8 cellular contexts compared by ENCODE assay signal in genomic region chr6:97282238-97282725, GRCh38. TPM values are rescaled to one million over a fixed set of nuclear protein-coding genes. Genes with fewer than 3 reads are reported as not detected.
DNase-seq lines count a peak whose midpoint lies in the region; ATAC-seq and TF ChIP-seq lines count a peak whose summit lies in the region.

No MANE protein-coding gene starts in this region.

- peaks cover 15% of the 10 kb centered on the region for H3K36me3 Mint-ChIP-seq in effector memory CD8-positive, alpha-beta T cell (ENCODE audit: insufficient read depth)
- no peaks in the 10 kb centered on the region for H3K36me3 Mint-ChIP-seq in natural killer cell

- 0 out of 2 replicates have a peak, but pooled peaks cover 15% of the 10 kb centered on the region for H3K4me1 ChIP-seq in PC-3 (ENCODE audit: insufficient read depth, low read length)

- CTCF ChIA-PET in HEK293T (lab: Yijun Ruan, JAX) (no interaction called here), PC-3 (lab: Charles Lee) (interaction anchor here (0.6 kb wide), 2 partner anchors 68 to 141 kb away, joined by 7 to 9 read pairs; no protein-coding TSS in a partner anchor)

- H3K4me1 Mint-ChIP-seq in effector memory CD8-positive, alpha-beta T cell (ENCODE audit: low read depth in 2 of 2): peaks cover 9 to 10% of the 10 kb centered on the region in 2 donors
- peaks cover 17 to 24% of the 10 kb centered on the region in 2 donors for H3K4me1 Mint-ChIP-seq in natural killer cell

- no peaks in the 10 kb centered on the region for H3K9me2 ChIP-seq in PC-3 (replicated peaks; ENCODE audit: low read length)

- peaks cover 26% of the 10 kb centered on the region for H3K79me2 ChIP-seq in PC-3 (ENCODE audit: low read length)

- POLR2A ChIA-PET in HEK293T (lab: Yijun Ruan, JAX): interaction anchor here (1.2 kb wide), 1 partner anchor 13 kb away, joined by 5 read pairs; no protein-coding TSS in a partner anchor
- POLR2A ChIA-PET in PC-3 (lab: Charles Lee; ENCODE audit: unreplicated experiment): no interaction called here

- peak overlapping the region; percentile 94 for H3K4me2 ChIP-seq in PC-3 (ENCODE audit: low read length)

- no peaks in the 10 kb centered on the region for H3K9me3 ChIP-seq in PC-3 (ENCODE audit: low read length)

- peak; percentile 24 for DNase-seq in NK-92 treated with Interleukin-12 subunit alpha and Interleukin-12 subunit beta, amount 100 ng/mL, for 24 hours (lab: John Stamatoyannopoulos, UW)
- no peak for DNase-seq in NK-92 (lab: John Stamatoyannopoulos, UW; ENCODE audit: unreplicated experiment)
- peak; percentile 8 for DNase-seq in HEK293T (ENCODE audit: extremely low spot score)
- peak; percentile 4 for DNase-seq in PC-3
- no peak for DNase-seq in effector memory CD8-positive, alpha-beta T cell
- DNase-seq in natural killer cell: no peak
- DNase-seq in superior temporal gyrus (ENCODE audit: extremely low spot score): no peak
- no peak for DNase-seq in NCI-H226

- H2AFZ ChIP-seq in PC-3 (ENCODE audit: low read length): peak overlapping the region; percentile 100

- no peaks in the 10 kb centered on the region for H3K27me3 Mint-ChIP-seq in effector memory CD8-positive, alpha-beta T cell
- peaks cover 0 to 6% of the 10 kb centered on the region in 2 donors for H3K27me3 Mint-ChIP-seq in natural killer cell (ENCODE audit: low read depth in 2 of 2)

- H3K36me3 ChIP-seq in PC-3 (ENCODE audit: low read depth, low read length): peaks cover 12% of the 10 kb centered on the region; the same call in 1 of the 2 replicates

- no TSS peak for BruUV-seq in PC-3 (replicated peaks; lab: Mats Ljungman, UMichigan)

- no peak for TF ChIP-seq CTCF in PC-3 (conservative IDR thresholded peaks at IDR 0.05; ENCODE audit: low read depth, low read length)
- no peak for TF ChIP-seq CTCF in natural killer cell (IDR thresholded peaks at IDR 0.05)

- H3K9me3 Mint-ChIP-seq in effector memory CD8-positive, alpha-beta T cell: no peaks in the 10 kb centered on the region
- no peaks in the 10 kb centered on the region for H3K9me3 Mint-ChIP-seq in natural killer cell

- peak overlapping the region; percentile 90 to 93 for H3K4me3 Mint-ChIP-seq in effector memory CD8-positive, alpha-beta T cell
- H3K4me3 Mint-ChIP-seq in natural killer cell: peak overlapping the region; percentile 95

- no peak overlapping the region for H3K27ac ChIP-seq in PC-3 (ENCODE audit: low read length)

- no peaks in the 10 kb centered on the region for H3K27me3 ChIP-seq in PC-3 (ENCODE audit: low read length)

- H3F3A ChIP-seq in PC-3 (ENCODE audit: low read length, unreplicated experiment): no peaks in the 10 kb centered on the region

- intact Hi-C loops in PC-3 (cut with micrococcal nuclease) (loop anchor here (10.0 kb wide), 1 partner anchor 217 kb away; no protein-coding TSS in a partner anchor), natural killer cell (cut with micrococcal nuclease) (loop anchor here (2.0 to 10.0 kb wide), 3 partner anchors 357 to 1705 kb away; partner anchors contain the start of genes KLHL32, MANEA and NDUFAF4)

- peak overlapping the region; percentile 99 for H3K9ac ChIP-seq in PC-3 (ENCODE audit: low read length)

- peak overlapping the region; percentile 87 to 88 for H3K27ac Mint-ChIP-seq in effector memory CD8-positive, alpha-beta T cell
- peak overlapping the region; percentile 72 to 84 for H3K27ac Mint-ChIP-seq in natural killer cell

- no peaks in the 10 kb centered on the region for H4K20me1 ChIP-seq in PC-3 (ENCODE audit: low read length)

- ATAC-seq in PC-3: peak; percentile 18
- ATAC-seq in effector memory CD8-positive, alpha-beta T cell (replicated peaks): no peak
- ATAC-seq in natural killer cell: no peak

- H3K4me3 ChIP-seq in PC-3 (ENCODE audit: low read length): peak overlapping the region; percentile 98

TF ChIP-seq in HEK293T, 16 proteins besides CTCF, POLR2A, EP300 and RAD21:
- TF ChIP-seq, protein P1, sequence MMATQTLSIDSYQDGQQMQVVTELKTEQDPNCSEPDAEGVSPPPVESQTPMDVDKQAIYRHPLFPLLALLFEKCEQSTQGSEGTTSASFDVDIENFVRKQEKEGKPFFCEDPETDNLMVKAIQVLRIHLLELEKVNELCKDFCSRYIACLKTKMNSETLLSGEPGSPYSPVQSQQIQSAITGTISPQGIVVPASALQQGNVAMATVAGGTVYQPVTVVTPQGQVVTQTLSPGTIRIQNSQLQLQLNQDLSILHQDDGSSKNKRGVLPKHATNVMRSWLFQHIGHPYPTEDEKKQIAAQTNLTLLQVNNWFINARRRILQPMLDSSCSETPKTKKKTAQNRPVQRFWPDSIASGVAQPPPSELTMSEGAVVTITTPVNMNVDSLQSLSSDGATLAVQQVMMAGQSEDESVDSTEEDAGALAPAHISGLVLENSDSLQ (IDR thresholded peaks at IDR 0.05): peak; percentile 76
- no peak for TF ChIP-seq FOXK2 (IDR thresholded peaks at IDR 0.05)

RNA-seq across cellular contexts. Expression of gene MMS22L, which starts 0.7 kb away (rescaled TPM):
- total RNA-seq in PC-3 (2014; rRNA removed) (19.3 and 23.8 TPM in 2 replicates), natural killer cell (10 to 100 TPM in 2 of 3 donors, 1 to 10 TPM in 1; 9.1 to 14.3 (median 11.7) TPM)

Comparison
In these comparisons a context has a peak if more than half of its experiments do, and no peak if none do; other contexts are left out.
1. DNase-seq: peak in NK-92 treated with Interleukin-12 subunit alpha and Interleukin-12 subunit beta, amount 100 ng/mL, for 24 hours (single experiment), HEK293T (single experiment) and PC-3 (single experiment); none in NK-92 (single experiment), effector memory CD8-positive, alpha-beta T cell (0 of 3), natural killer cell (single experiment), superior temporal gyrus (single experiment) and NCI-H226 (single experiment).